ENCODE assay signal across 21 cellular contexts in the genomic region with DNA sequence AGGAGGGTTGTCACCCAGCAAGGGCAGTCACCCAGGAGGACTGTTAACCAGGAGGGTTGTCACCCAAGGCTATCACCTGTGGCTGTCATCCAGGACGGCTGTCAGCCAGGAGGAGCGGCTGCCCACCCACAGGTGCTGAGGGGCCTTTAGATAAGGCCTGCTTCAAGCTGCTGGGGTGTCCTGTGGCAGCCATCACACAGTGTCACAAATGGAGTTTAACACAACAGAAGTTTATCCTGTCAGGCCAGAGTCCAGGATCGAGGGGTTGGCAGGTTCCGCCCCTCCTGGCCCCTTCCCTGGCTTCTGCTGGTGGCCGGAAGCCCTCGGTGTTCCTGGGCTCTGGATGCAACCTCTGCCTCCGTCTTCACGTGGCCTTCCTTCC.
DNase-seq lines count a peak whose midpoint lies in the region; ATAC-seq, FAIRE-seq and TF ChIP-seq lines count a peak whose summit lies in the region.
"Had no signal": no experiment of that assay in that cellular context is flagged by ENCODE, and none has a peak within 500 bp of the region (broad histone marks: within the 10 kb centered on the region; RNA-seq: fewer than 3 reads in every experiment).

No MANE protein-coding gene starts in this region.

- no peak overlapping the region for H3K4me3 Mint-ChIP-seq in natural killer cell treated with Interleukin-12 subunit alpha and Interleukin-12 subunit beta and Interleukin-15 and Interleukin-18, amount 100 ng/mL, for 72 hours
- H3K4me3 Mint-ChIP-seq in natural killer cell: no peak overlapping the region
- H3K4me3 Mint-ChIP-seq in osteocyte (ENCODE audit: unreplicated experiment): no peak overlapping the region
- no peak overlapping the region for H3K4me3 Mint-ChIP-seq in WTC11
- H3K4me3 Mint-ChIP-seq in chondrocyte (ENCODE audit: unreplicated experiment): no peak overlapping the region
- H3K4me3 Mint-ChIP-seq: CD14-positive monocyte; CD8-positive, alpha-beta memory T cell had no signal

- no peak overlapping the region for H3K4me3 ChIP-seq in HepG2 (replicated peaks in 1 of 3; ENCODE audit: insufficient read depth in 1 of 3, low read depth in 2 of 3, low read length in 3 of 3)
- H3K4me3 ChIP-seq: K562, SJSA1 had no signal

- no peak overlapping the region for H3K27ac Mint-ChIP-seq in natural killer cell treated with Interleukin-12 subunit alpha and Interleukin-12 subunit beta and Interleukin-15 and Interleukin-18, amount 100 ng/mL, for 72 hours
- H3K27ac Mint-ChIP-seq in natural killer cell: no peak overlapping the region
- H3K27ac Mint-ChIP-seq in osteocyte (ENCODE audit: unreplicated experiment): no peak overlapping the region
- H3K27ac Mint-ChIP-seq in WTC11: no peak overlapping the region
- no peak overlapping the region for H3K27ac Mint-ChIP-seq in chondrocyte (ENCODE audit: unreplicated experiment)
- H3K27ac Mint-ChIP-seq: CD14-positive monocyte had no signal

- CTCF ChIA-PET in HepG2 (lab: Yijun Ruan, JAX; ENCODE audit: low intra/inter-chr PET ratio, low total read pairs): no interaction called here
- CTCF ChIA-PET in WTC11 (lab: Charles Lee): no interaction called here

- intact Hi-C loops in natural killer cell (cut with micrococcal nuclease): loop anchor here (2.0 kb wide), 1 partner anchor 337 kb away; no protein-coding TSS in a partner anchor
- intact Hi-C loops in HepG2 (cut with micrococcal nuclease; ENCODE audit: unreplicated experiment): no loop called here
- intact Hi-C loops in left colon (cut with DNase I, micrococcal nuclease): no loop called here

- no peak overlapping the region for H3K9ac ChIP-seq in HepG2 (ENCODE audit: insufficient read depth, low read depth, low read length)

- no peaks in the 10 kb centered on the region for H3K9me3 Mint-ChIP-seq in natural killer cell treated with Interleukin-12 subunit alpha and Interleukin-12 subunit beta and Interleukin-15 and Interleukin-18, amount 100 ng/mL, for 72 hours
- no peaks in the 10 kb centered on the region for H3K9me3 Mint-ChIP-seq in natural killer cell
- no peaks in the 10 kb centered on the region for H3K9me3 Mint-ChIP-seq in osteocyte (ENCODE audit: unreplicated experiment)
- H3K9me3 Mint-ChIP-seq in WTC11: peaks cover 7% of the 10 kb centered on the region; the same call in 1 of the 2 replicates
- H3K9me3 Mint-ChIP-seq in chondrocyte (ENCODE audit: low read depth): peaks cover 9% of the 10 kb centered on the region

- no peak overlapping the region for H3K4me2 ChIP-seq in HepG2 (ENCODE audit: low read depth, low read length)

- H3K27ac ChIP-seq in HepG2 (ENCODE audit: extremely low read length, insufficient read depth, low read length): no peak overlapping the region
- H3K27ac ChIP-seq: SJSA1 had no signal

- in situ Hi-C loops in HepG2 (cut with HindIII; ENCODE audit: extremely low pct_ligation_motif_present, low pct_unique_long_range_greater_than_20kb): no loop called here

- no peak for TF ChIP-seq POLR2A in HepG2 (IDR thresholded peaks at IDR 0.05; ENCODE audit: insufficient read depth in 1 of 2, low read depth in 2 of 2, low read length in 2 of 2)

- WGBS in HepG2 (ENCODE audit: low lambda C conversion rate): 10% methylated on average over 4 of the region's 8 CpGs

- peaks cover 8% of the 10 kb centered on the region; the same call in 1 of the 2 replicates for H3K9me3 ChIP-seq in HepG2 (ENCODE audit: low read length)
- H3K9me3 ChIP-seq: BE2C, SJSA1 had no signal

- peaks cover 7% of the 10 kb centered on the region; the same call in 1 of the 2 replicates for H3K4me1 ChIP-seq in HepG2 (ENCODE audit: insufficient read depth, low read length)
- H3K4me1 ChIP-seq: BE2C, SJSA1 had no signal

- H3K36me3 ChIP-seq in HepG2 (replicated peaks in 1 of 2; ENCODE audit: control insufficient read depth in 1 of 2, insufficient read depth in 2 of 2, low read length in 2 of 2): no peaks in the 10 kb centered on the region
- H3K36me3 ChIP-seq: BE2C, SJSA1 had no signal

- no peaks in the 10 kb centered on the region for H3K4me1 Mint-ChIP-seq in natural killer cell treated with Interleukin-12 subunit alpha and Interleukin-12 subunit beta and Interleukin-15 and Interleukin-18, amount 100 ng/mL, for 72 hours (ENCODE audit: low read depth in 2 of 2)
- H3K4me1 Mint-ChIP-seq in natural killer cell (no peaks in the 10 kb centered on the region), osteocyte (ENCODE audit: unreplicated experiment) (no peaks in the 10 kb centered on the region), WTC11 (peaks cover 5% of the 10 kb centered on the region; the same call in 1 of the 2 replicates), chondrocyte (ENCODE audit: low read depth) (peaks cover 9% of the 10 kb centered on the region)
- H3K4me1 Mint-ChIP-seq: CD14-positive monocyte; CD8-positive, alpha-beta memory T cell had no signal

- ATAC-seq in natural killer cell treated with Interleukin-12 subunit alpha and Interleukin-12 subunit beta and Interleukin-15 and Interleukin-18, amount 100 ng/mL, for 72 hours: peak; percentile 3 to 8
- ATAC-seq in natural killer cell: no peak
- peak; percentile 28 for ATAC-seq in HepG2
- no peak for ATAC-seq in left colon
- no peak for ATAC-seq in WTC11

- H3K27me3 Mint-ChIP-seq in natural killer cell treated with Interleukin-12 subunit alpha and Interleukin-12 subunit beta and Interleukin-15 and Interleukin-18, amount 100 ng/mL, for 72 hours: no peaks in the 10 kb centered on the region
- H3K27me3 Mint-ChIP-seq in natural killer cell (ENCODE audit: low read depth in 2 of 2) (peaks cover 0 to 5% of the 10 kb centered on the region in 2 donors), osteocyte (ENCODE audit: unreplicated experiment) (peaks cover 22% of the 10 kb centered on the region), WTC11 (ENCODE audit: low read depth) (peaks cover 4% of the 10 kb centered on the region), chondrocyte (ENCODE audit: low read depth) (peaks cover 14% of the 10 kb centered on the region)

- BruUV-seq in HepG2 (replicated peaks; lab: Mats Ljungman, UMichigan): no TSS peak

- H4K20me1 ChIP-seq in HepG2 (ENCODE audit: insufficient read depth, low read length): no peaks in the 10 kb centered on the region

- H3K27me3 ChIP-seq in HepG2 (ENCODE audit: control insufficient read depth in 1 of 2, insufficient read depth in 2 of 2, low read length in 2 of 2): peaks cover 0 to 1% of the 10 kb centered on the region in 2 experiments; a peak in 1 of 5 replicates
- H3K27me3 ChIP-seq: BE2C, SJSA1 had no signal

- no peak for DNase-seq in natural killer cell treated with Interleukin-12 subunit alpha and Interleukin-12 subunit beta and Interleukin-15 and Interleukin-18, amount 100 ng/mL, for 72 hours (ENCODE audit: low spot score)
- DNase-seq in natural killer cell: no peak
- DNase-seq in HepG2 (ENCODE audit: low spot score): no peak
- peak; percentile 77 for DNase-seq in osteocyte (ENCODE audit: extremely low spot score, unreplicated experiment)
- no peak for DNase-seq in left colon
- no peak for DNase-seq in WTC11 (ENCODE audit: low spot score)
- DNase-seq in NCI-H510A (lab: John Stamatoyannopoulos, UW): no peak
- DNase-seq in chondrocyte (ENCODE audit: low spot score): no peak
- DNase-seq: CD8-positive, alpha-beta memory T cell; DMS 273 treated with DMSO at 0.1 percent for 48 hours; DMS79; NCI-H1436 treated with DMSO at 0.1 percent for 48 hours; NCI-H187 treated with DMSO at 0.1 percent for 48 hours; NCI-H446; NK-92 treated with Interleukin-12 subunit alpha and Interleukin-12 subunit beta, amount 100 ng/mL, for 24 hours; Right ventricle myocardium superior had no signal

- no peak for FAIRE-seq in HepG2 (lab: Jason Lieb, UNC)
- FAIRE-seq: GM19239, K562 had no signal

- no peak for TF ChIP-seq CTCF in natural killer cell (IDR thresholded peaks at IDR 0.05)
- TF ChIP-seq CTCF in HepG2 (CRISPR knock-in tag; IDR thresholded peaks at IDR 0.05): no peak
- TF ChIP-seq CTCF in osteocyte (IDR thresholded peaks at IDR 0.05): no peak
- TF ChIP-seq CTCF in WTC11 (IDR thresholded peaks at IDR 0.05): no peak
- TF ChIP-seq CTCF in chondrocyte (IDR thresholded peaks at IDR 0.05): no peak

- H3K36me3 Mint-ChIP-seq in natural killer cell treated with Interleukin-12 subunit alpha and Interleukin-12 subunit beta and Interleukin-15 and Interleukin-18, amount 100 ng/mL, for 72 hours: no peaks in the 10 kb centered on the region
- H3K36me3 Mint-ChIP-seq in natural killer cell (no peaks in the 10 kb centered on the region), osteocyte (ENCODE audit: unreplicated experiment) (no peaks in the 10 kb centered on the region), WTC11 (no peaks in the 10 kb centered on the region), chondrocyte (ENCODE audit: low read depth) (no peaks in the 10 kb centered on the region)
- H3K36me3 Mint-ChIP-seq: CD14-positive monocyte; CD8-positive, alpha-beta memory T cell had no signal

- TF ChIP-seq EP300 in HepG2 (IDR thresholded peaks at IDR 0.05; ENCODE audit: low read depth in 2 of 2, low read length in 2 of 2) (no peak), HepG2 (CRISPR knock-in tag; IDR thresholded peaks at IDR 0.05; ENCODE audit: borderline replicate concordance) (no peak)

- TF ChIP-seq RAD21 in HepG2 (CRISPR knock-in tag; IDR thresholded peaks at IDR 0.05): no peak

- POLR2A ChIA-PET in HepG2 (lab: Yijun Ruan, JAX) (no interaction called here), WTC11 (lab: Charles Lee) (no interaction called here)

- no peak overlapping the region for H2AFZ ChIP-seq in HepG2 (ENCODE audit: low read length)

- H3K79me2 ChIP-seq in HepG2 (ENCODE audit: insufficient read depth, low read length): no peaks in the 10 kb centered on the region

TF ChIP-seq in HepG2, 621 proteins besides CTCF, POLR2A, EP300 and RAD21 (continues in another document):
- TF ChIP-seq FOXO1 (CRISPR knock-in tag; IDR thresholded peaks at IDR 0.05): no peak
- TF ChIP-seq PHF8 (CRISPR knock-in tag; IDR thresholded peaks at IDR 0.05): no peak
- TF ChIP-seq IRF2 (CRISPR knock-in tag; IDR thresholded peaks at IDR 0.05): no peak
- TF ChIP-seq SP2 (CRISPR knock-in tag; IDR thresholded peaks at IDR 0.05): no peak

TF ChIP-seq in WTC11, 78 proteins besides CTCF, POLR2A, EP300 and RAD21 (continues in another document):
- TF ChIP-seq, protein P1, sequence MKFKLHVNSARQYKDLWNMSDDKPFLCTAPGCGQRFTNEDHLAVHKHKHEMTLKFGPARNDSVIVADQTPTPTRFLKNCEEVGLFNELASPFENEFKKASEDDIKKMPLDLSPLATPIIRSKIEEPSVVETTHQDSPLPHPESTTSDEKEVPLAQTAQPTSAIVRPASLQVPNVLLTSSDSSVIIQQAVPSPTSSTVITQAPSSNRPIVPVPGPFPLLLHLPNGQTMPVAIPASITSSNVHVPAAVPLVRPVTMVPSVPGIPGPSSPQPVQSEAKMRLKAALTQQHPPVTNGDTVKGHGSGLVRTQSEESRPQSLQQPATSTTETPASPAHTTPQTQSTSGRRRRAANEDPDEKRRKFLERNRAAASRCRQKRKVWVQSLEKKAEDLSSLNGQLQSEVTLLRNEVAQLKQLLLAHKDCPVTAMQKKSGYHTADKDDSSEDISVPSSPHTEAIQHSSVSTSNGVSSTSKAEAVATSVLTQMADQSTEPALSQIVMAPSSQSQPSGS (CRISPR knock-in tag; IDR thresholded peaks at IDR 0.05; ENCODE audit: borderline replicate concordance, low read depth): no peak
- TF ChIP-seq NFYB (CRISPR knock-in tag; conservative IDR thresholded peaks at IDR 0.05; ENCODE audit: low read depth): no peak

Comparison
In these comparisons a context has a peak if more than half of its experiments do, and no peak if none do; other contexts are left out.
1. ATAC-seq: peak in natural killer cell treated with Interleukin-12 subunit alpha and Interleukin-12 subunit beta and Interleukin-15 and Interleukin-18, amount 100 ng/mL, for 72 hours (2 of 2) and HepG2 (single experiment); none in natural killer cell (0 of 3), left colon (single experiment) and WTC11 (single experiment).